Comparison of ENCODE assay signal across 1 cellular context in the genomic region with DNA sequence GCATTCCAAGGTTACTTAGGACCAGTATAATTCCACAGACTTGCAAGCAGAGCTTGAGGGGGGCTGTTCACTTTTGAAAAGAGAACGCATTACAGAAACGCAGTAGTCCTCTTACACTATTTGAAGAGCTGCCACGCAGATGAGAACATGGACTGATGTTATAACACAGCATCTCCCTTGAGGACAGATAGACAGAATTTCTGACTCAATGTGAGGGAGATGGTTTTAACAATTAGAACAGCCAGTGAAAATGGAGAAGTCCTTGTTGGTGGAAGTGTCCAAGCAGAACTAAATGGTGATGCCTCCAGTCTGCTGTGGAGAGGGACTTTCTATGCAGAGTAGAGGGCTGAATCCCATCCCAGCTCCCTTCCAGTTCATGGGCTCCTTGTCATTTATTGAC.
TF ChIP-seq lines count a peak whose summit lies in the region.

No MANE protein-coding gene starts in this region.

TF ChIP-seq in GM12878, 131 proteins besides CTCF, POLR2A, EP300 and RAD21 (continued from another document):
- TF ChIP-seq KAT2A (conservative IDR thresholded peaks at IDR 0.05; ENCODE audit: control insufficient read depth, low read depth, low read length) (no peak), IKZF2 (IDR thresholded peaks at IDR 0.05) (no peak), IRF4 (IDR thresholded peaks at IDR 0.05; ENCODE audit: low read depth, low read length) (no peak), SUPT20H (IDR thresholded peaks at IDR 0.05; ENCODE audit: borderline replicate concordance, control insufficient read depth, low read depth, low read length) (no peak), POLR2AphosphoS2 (IDR thresholded peaks at IDR 0.05; ENCODE audit: low read depth, low read length) (no peak), CREB1 (IDR thresholded peaks at IDR 0.05; ENCODE audit: low read depth) (no peak), NBN (IDR thresholded peaks at IDR 0.05) (no peak), ZSCAN29 (IDR thresholded peaks at IDR 0.05) (no peak), DPF2 (IDR thresholded peaks at IDR 0.05) (no peak), MEF2A (IDR thresholded peaks at IDR 0.05; ENCODE audit: insufficient read depth, low read depth, low read length) (no peak), CREM (IDR thresholded peaks at IDR 0.05; ENCODE audit: low read depth) (no peak), ZNF217 (IDR thresholded peaks at IDR 0.05) (no peak)
- TF ChIP-seq, protein P1, sequence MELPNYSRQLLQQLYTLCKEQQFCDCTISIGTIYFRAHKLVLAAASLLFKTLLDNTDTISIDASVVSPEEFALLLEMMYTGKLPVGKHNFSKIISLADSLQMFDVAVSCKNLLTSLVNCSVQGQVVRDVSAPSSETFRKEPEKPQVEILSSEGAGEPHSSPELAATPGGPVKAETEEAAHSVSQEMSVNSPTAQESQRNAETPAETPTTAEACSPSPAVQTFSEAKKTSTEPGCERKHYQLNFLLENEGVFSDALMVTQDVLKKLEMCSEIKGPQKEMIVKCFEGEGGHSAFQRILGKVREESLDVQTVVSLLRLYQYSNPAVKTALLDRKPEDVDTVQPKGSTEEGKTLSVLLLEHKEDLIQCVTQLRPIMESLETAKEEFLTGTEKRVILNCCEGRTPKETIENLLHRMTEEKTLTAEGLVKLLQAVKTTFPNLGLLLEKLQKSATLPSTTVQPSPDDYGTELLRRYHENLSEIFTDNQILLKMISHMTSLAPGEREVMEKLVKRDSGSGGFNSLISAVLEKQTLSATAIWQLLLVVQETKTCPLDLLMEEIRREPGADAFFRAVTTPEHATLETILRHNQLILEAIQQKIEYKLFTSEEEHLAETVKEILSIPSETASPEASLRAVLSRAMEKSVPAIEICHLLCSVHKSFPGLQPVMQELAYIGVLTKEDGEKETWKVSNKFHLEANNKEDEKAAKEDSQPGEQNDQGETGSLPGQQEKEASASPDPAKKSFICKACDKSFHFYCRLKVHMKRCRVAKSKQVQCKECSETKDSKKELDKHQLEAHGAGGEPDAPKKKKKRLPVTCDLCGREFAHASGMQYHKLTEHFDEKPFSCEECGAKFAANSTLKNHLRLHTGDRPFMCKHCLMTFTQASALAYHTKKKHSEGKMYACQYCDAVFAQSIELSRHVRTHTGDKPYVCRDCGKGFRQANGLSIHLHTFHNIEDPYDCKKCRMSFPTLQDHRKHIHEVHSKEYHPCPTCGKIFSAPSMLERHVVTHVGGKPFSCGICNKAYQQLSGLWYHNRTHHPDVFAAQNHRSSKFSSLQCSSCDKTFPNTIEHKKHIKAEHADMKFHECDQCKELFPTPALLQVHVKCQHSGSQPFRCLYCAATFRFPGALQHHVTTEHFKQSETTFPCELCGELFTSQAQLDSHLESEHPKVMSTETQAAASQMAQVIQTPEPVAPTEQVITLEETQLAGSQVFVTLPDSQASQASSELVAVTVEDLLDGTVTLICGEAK (IDR thresholded peaks at IDR 0.05; ENCODE audit: borderline replicate concordance), result no peak
- TF ChIP-seq, protein P2, sequence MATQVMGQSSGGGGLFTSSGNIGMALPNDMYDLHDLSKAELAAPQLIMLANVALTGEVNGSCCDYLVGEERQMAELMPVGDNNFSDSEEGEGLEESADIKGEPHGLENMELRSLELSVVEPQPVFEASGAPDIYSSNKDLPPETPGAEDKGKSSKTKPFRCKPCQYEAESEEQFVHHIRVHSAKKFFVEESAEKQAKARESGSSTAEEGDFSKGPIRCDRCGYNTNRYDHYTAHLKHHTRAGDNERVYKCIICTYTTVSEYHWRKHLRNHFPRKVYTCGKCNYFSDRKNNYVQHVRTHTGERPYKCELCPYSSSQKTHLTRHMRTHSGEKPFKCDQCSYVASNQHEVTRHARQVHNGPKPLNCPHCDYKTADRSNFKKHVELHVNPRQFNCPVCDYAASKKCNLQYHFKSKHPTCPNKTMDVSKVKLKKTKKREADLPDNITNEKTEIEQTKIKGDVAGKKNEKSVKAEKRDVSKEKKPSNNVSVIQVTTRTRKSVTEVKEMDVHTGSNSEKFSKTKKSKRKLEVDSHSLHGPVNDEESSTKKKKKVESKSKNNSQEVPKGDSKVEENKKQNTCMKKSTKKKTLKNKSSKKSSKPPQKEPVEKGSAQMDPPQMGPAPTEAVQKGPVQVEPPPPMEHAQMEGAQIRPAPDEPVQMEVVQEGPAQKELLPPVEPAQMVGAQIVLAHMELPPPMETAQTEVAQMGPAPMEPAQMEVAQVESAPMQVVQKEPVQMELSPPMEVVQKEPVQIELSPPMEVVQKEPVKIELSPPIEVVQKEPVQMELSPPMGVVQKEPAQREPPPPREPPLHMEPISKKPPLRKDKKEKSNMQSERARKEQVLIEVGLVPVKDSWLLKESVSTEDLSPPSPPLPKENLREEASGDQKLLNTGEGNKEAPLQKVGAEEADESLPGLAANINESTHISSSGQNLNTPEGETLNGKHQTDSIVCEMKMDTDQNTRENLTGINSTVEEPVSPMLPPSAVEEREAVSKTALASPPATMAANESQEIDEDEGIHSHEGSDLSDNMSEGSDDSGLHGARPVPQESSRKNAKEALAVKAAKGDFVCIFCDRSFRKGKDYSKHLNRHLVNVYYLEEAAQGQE (IDR thresholded peaks at IDR 0.05; ENCODE audit: low read depth, low read length), result no peak
